In genomic region chr12:29428630-29429029, GRCh38 we compare ENCODE assay signal across 10 cellular contexts. TPM values are rescaled to one million over a fixed set of nuclear protein-coding genes. Genes with fewer than 3 reads are reported as not detected.
A peak's percentile ranks its signal among the peaks of the same experiment; 100 is the strongest.
DNase-seq lines count a peak whose midpoint lies in the region; ATAC-seq, FAIRE-seq and TF ChIP-seq lines count a peak whose summit lies in the region.
"Had no signal": no experiment of that assay in that cellular context is flagged by ENCODE, and none has a peak within 500 bp of the region (broad histone marks: within the 10 kb centered on the region; RNA-seq: fewer than 3 reads in every experiment).

No MANE protein-coding gene starts in this region.

- H3K36me3 Mint-ChIP-seq in CD14-positive monocyte: peaks cover 0 to 7% of the 10 kb centered on the region in 2 donors

- no peak for TF ChIP-seq CTCF in CD14-positive monocyte (IDR thresholded peaks at IDR 0.05)
- TF ChIP-seq CTCF in foreskin keratinocyte (conservative IDR thresholded peaks at IDR 0.05): no peak

- H3K4me3 Mint-ChIP-seq in CD14-positive monocyte: no peak overlapping the region
- H3K4me3 Mint-ChIP-seq: naive B cell had no signal

- DNase-seq in CD14-positive monocyte (ENCODE audit: low spot score) (peak; percentile 47), NCI-H460 (ENCODE audit: extremely low read depth, low read depth) (peak; percentile 50), foreskin keratinocyte (peak; percentile 74 to 92), NCI-H1417 (lab: John Stamatoyannopoulos, UW) (no peak), NCI-H1105 treated with DMSO at 0.1 percent for 48 hours (lab: John Stamatoyannopoulos, UW) (no peak), NCI-H187 (lab: John Stamatoyannopoulos, UW) (no peak), GM12892 (ENCODE audit: insufficient read length) (no peak)
- DNase-seq: activated CD4-positive, alpha-beta T cell treated with anti-CD3 and anti-CD28 coated beads for 48 hours; naive B cell had no signal

- peak overlapping the region; percentile 30 for H3K27ac ChIP-seq in foreskin keratinocyte

- TF ChIP-seq POLR2A in GM12892 (IDR thresholded peaks at IDR 0.05; ENCODE audit: low read depth, low read length): no peak

- intact Hi-C loops in CD14-positive monocyte (cut with micrococcal nuclease): loop anchor here (2.0 to 10.0 kb wide), 4 partner anchors 46 to 264 kb away; partner anchors contain the start of gene ERGIC2 (in 2 of the 2)

- peaks cover 37% of the 10 kb centered on the region for H3K4me1 Mint-ChIP-seq in CD14-positive monocyte

- H3K27me3 Mint-ChIP-seq in CD14-positive monocyte (ENCODE audit: low read depth in 3 of 3): peaks cover 0 to 3% (median 0%) of the 10 kb centered on the region in 3 donors

- ATAC-seq in GM21576 (IDR thresholded peaks at IDR 0.05; ENCODE audit: unreplicated experiment) (peak; percentile 44), foreskin keratinocyte (peak; percentile 86)

- peak overlapping the region; percentile 84 to 96 (median 93) for H3K27ac Mint-ChIP-seq in CD14-positive monocyte
- H3K27ac Mint-ChIP-seq: naive B cell had no signal

- peaks cover 0 to 8% (median 6%) of the 10 kb centered on the region in 7 donors for H3K9me3 Mint-ChIP-seq in CD14-positive monocyte

- no peaks in the 10 kb centered on the region for H3K4me1 ChIP-seq in foreskin keratinocyte

- no peak for FAIRE-seq in GM12892 (lab: Jason Lieb, UNC)

- H3K27me3 ChIP-seq in foreskin keratinocyte: no peaks in the 10 kb centered on the region

RNA-seq across cellular contexts. Expression of gene ERGIC2, which starts 47.7 kb away (rescaled TPM):
- polyA plus RNA-seq in CD14-positive monocyte (10 to 100 TPM; 52.7 to 59.0 TPM), foreskin keratinocyte (48.8 and 56.2 TPM in 2 replicates)
- 50.0 and 54.5 TPM in 2 replicates for total RNA-seq in NCI-H460 (2014; rRNA removed; shearing (Covaris generic))
- polyA plus RNA-seq in NCI-H460 (2014; cell fraction: nucleus; rRNA removed): 53.2 and 70.5 TPM in 2 replicates
- total RNA-seq in foreskin keratinocyte: 72.4 and 83.7 TPM in 2 replicates
- polyA plus RNA-seq in GM12892 (2012; ENCODE audit: missing spikeins): 49.4 TPM

Comparison
In these comparisons a context has a peak if more than half of its experiments do, and no peak if none do; other contexts are left out.
1. DNase-seq: peak in CD14-positive monocyte (single experiment), NCI-H460 (single experiment) and foreskin keratinocyte (2 of 2); none in NCI-H1417 (0 of 3), NCI-H1105 treated with DMSO at 0.1 percent for 48 hours (single experiment), NCI-H187 (0 of 2) and GM12892 (single experiment).